10 cellular contexts compared by ENCODE assay signal in genomic region chr3:2099028-2099671, GRCh38.
DNase-seq lines count a peak whose midpoint lies in the region; ATAC-seq and TF ChIP-seq lines count a peak whose summit lies in the region.
"Had no signal": no experiment of that assay in that cellular context is flagged by ENCODE, and none has a peak within 500 bp of the region (broad histone marks: within the 10 kb centered on the region; RNA-seq: fewer than 3 reads in every experiment).

No MANE protein-coding gene starts in this region.

- no peaks in the 10 kb centered on the region for H3K9me3 ChIP-seq in endocrine pancreas (ENCODE audit: control insufficient read depth, low read length)

- peaks cover 4% of the 10 kb centered on the region for H3K4me1 ChIP-seq in endocrine pancreas (ENCODE audit: control insufficient read depth, insufficient read depth, low read length)

- no peak overlapping the region for H3K4me3 ChIP-seq in endocrine pancreas (ENCODE audit: control insufficient read depth, insufficient read depth, low read length)

- no peaks in the 10 kb centered on the region for H3K36me3 ChIP-seq in endocrine pancreas (ENCODE audit: control insufficient read depth, insufficient read depth, low read length)

- DNase-seq in AG20443 (ENCODE audit: low spot score) (peak; percentile 12), nephron progenitor cell (peak; percentile 56)
- no peak for DNase-seq in stimulated activated CD4-positive, alpha-beta T cell treated with anti-CD3 and anti-CD28 coated beads, Interleukin-12 subunit alpha, Interleukin-12 subunit beta, amount 100 ng/mL, for 4 hours
- DNase-seq: cortex of kidney, GDM1 had no signal

- peak overlapping the region; percentile 86 for H3K4me3 Mint-ChIP-seq in nephron progenitor cell

- H3K9ac ChIP-seq in endocrine pancreas (ENCODE audit: control insufficient read depth, insufficient read depth, low read length) = peak overlapping the region; percentile 88

- H3K27me3 Mint-ChIP-seq in nephron progenitor cell (ENCODE audit: low read depth, poor library complexity) = peaks cover 89% of the 10 kb centered on the region

- peak; percentile 17 for ATAC-seq in HG03442 (IDR thresholded peaks at IDR 0.05; ENCODE audit: unreplicated experiment)
- no peak for ATAC-seq in HG03565 (IDR thresholded peaks at IDR 0.05; ENCODE audit: unreplicated experiment)
- ATAC-seq in GM18520 (IDR thresholded peaks at IDR 0.05; ENCODE audit: unreplicated experiment) = no peak
- no peak for ATAC-seq in GM21619 (IDR thresholded peaks at IDR 0.05; ENCODE audit: unreplicated experiment)

- H3K27ac Mint-ChIP-seq in nephron progenitor cell = no peak overlapping the region

- H3K9me3 Mint-ChIP-seq in nephron progenitor cell = no peaks in the 10 kb centered on the region

- H3K4me1 Mint-ChIP-seq in nephron progenitor cell = peaks cover 31% of the 10 kb centered on the region

- TF ChIP-seq CTCF in nephron progenitor cell (IDR thresholded peaks at IDR 0.05) = no peak

- no peaks in the 10 kb centered on the region for H3K36me3 Mint-ChIP-seq in nephron progenitor cell (ENCODE audit: low read depth)

- H3K27me3 ChIP-seq in endocrine pancreas (ENCODE audit: control insufficient read depth, insufficient read depth, low read length) = no peaks in the 10 kb centered on the region
